ENCODE assay signal across 10 cellular contexts in the genomic region with DNA sequence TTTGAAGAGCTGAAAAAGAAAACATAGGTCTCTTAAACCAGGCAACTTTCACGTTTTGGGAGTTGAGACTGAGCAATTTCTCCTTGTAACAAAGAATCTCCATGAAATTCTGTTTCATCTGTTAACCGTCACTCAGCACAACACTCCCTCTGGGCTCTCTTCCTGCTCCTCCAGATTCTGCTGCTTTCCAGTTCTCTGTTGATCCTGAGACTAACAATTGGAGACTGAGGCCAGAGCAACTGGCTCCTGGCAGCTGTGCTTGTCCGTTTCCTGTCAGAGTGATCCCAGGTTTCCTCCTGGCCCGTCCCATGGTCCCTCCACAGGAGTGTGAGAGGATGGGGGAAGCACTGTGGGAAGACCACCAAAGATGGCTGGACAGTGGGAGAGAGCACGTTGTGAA. TPM values are rescaled to one million over a fixed set of nuclear protein-coding genes. Genes with fewer than 3 reads are reported as not detected.
DNase-seq lines count a peak whose midpoint lies in the region; ATAC-seq and TF ChIP-seq lines count a peak whose summit lies in the region.
"Had no signal": no experiment of that assay in that cellular context is flagged by ENCODE, and none has a peak within 500 bp of the region (broad histone marks: within the 10 kb centered on the region; RNA-seq: fewer than 3 reads in every experiment).

No MANE protein-coding gene starts in this region.

- peak; percentile 24 for ATAC-seq in left lung
- no peak for ATAC-seq in stimulated activated effector memory CD8-positive, alpha-beta T cell treated with anti-CD3 and anti-CD28 coated beads, Interleukin-12 subunit alpha, Interleukin-12 subunit beta, amount 100 ng/mL, for 72 hours
- no peak for ATAC-seq in HG03108 (IDR thresholded peaks at IDR 0.05; ENCODE audit: unreplicated experiment)
- ATAC-seq in HG03520 (IDR thresholded peaks at IDR 0.05; ENCODE audit: unreplicated experiment) = no peak

- peak overlapping the region; percentile 74 for H3K27ac Mint-ChIP-seq in stimulated activated effector memory CD8-positive, alpha-beta T cell treated with anti-CD3 and anti-CD28 coated beads, Interleukin-12 subunit alpha, Interleukin-12 subunit beta, amount 100 ng/mL, for 72 hours

- H3K36me3 Mint-ChIP-seq in stimulated activated effector memory CD8-positive, alpha-beta T cell treated with anti-CD3 and anti-CD28 coated beads, Interleukin-12 subunit alpha, Interleukin-12 subunit beta, amount 100 ng/mL, for 72 hours = peaks cover 100% of the 10 kb centered on the region

- intact Hi-C loops in breast epithelium (cut with DNase I; ENCODE audit: low total_unique reads) (no loop called here), left lung (cut with DNase I) (no loop called here)

- H3K9me3 ChIP-seq in breast epithelium (no peaks in the 10 kb centered on the region), left lung (no peaks in the 10 kb centered on the region)

- H3K27me3 ChIP-seq in breast epithelium = no peaks in the 10 kb centered on the region
- H3K27me3 ChIP-seq in left lung = no peaks in the 10 kb centered on the region

- peaks cover 13% of the 10 kb centered on the region for H3K4me1 Mint-ChIP-seq in stimulated activated effector memory CD8-positive, alpha-beta T cell treated with anti-CD3 and anti-CD28 coated beads, Interleukin-12 subunit alpha, Interleukin-12 subunit beta, amount 100 ng/mL, for 72 hours

- no peak for TF ChIP-seq POLR2A in breast epithelium (IDR thresholded peaks at IDR 0.05)

- H3K4me3 ChIP-seq in breast epithelium (no peak overlapping the region), left lung (no peak overlapping the region)

- peak overlapping the region; percentile 74 to 88 for H3K27ac ChIP-seq in breast epithelium
- H3K27ac ChIP-seq in left lung = peak overlapping the region in 1 of 2 donors; percentile 45

- DNase-seq in LHCN-M2 (ENCODE audit: low read depth) = peak; percentile 54
- no peak for DNase-seq in breast epithelium (ENCODE audit: low spot score in 2 of 2)
- DNase-seq in left lung = no peak
- no peak for DNase-seq in stimulated activated effector memory CD8-positive, alpha-beta T cell treated with anti-CD3 and anti-CD28 coated beads, Interleukin-12 subunit alpha, Interleukin-12 subunit beta, amount 100 ng/mL, for 72 hours (ENCODE audit: low spot score in 2 of 2)
- DNase-seq in DMS79 treated with DMSO at 0.1 percent for 48 hours (lab: John Stamatoyannopoulos, UW) = no peak
- DNase-seq in SK-N-DZ (ENCODE audit: low spot score) = no peak
- DNase-seq: activated CD4-positive, alpha-beta T cell treated with anti-CD3 and anti-CD28 coated beads, Interleukin-2, amount 50 U/mL, for 48 hours; NCI-H82 had no signal

- H3K36me3 ChIP-seq in breast epithelium = peaks cover 6% of the 10 kb centered on the region
- H3K36me3 ChIP-seq in left lung = peaks cover 0 to 81% of the 10 kb centered on the region in 2 donors

- H3K4me1 ChIP-seq in breast epithelium = peaks cover 10 to 21% of the 10 kb centered on the region in 2 donors
- peaks cover 13 to 44% of the 10 kb centered on the region in 2 donors for H3K4me1 ChIP-seq in left lung

- TF ChIP-seq CTCF in breast epithelium (IDR thresholded peaks at IDR 0.05) (no peak), left lung (IDR thresholded peaks at IDR 0.05) (no peak)

- no peaks in the 10 kb centered on the region for H3K9me3 Mint-ChIP-seq in stimulated activated effector memory CD8-positive, alpha-beta T cell treated with anti-CD3 and anti-CD28 coated beads, Interleukin-12 subunit alpha, Interleukin-12 subunit beta, amount 100 ng/mL, for 72 hours

- H3K4me3 Mint-ChIP-seq in stimulated activated effector memory CD8-positive, alpha-beta T cell treated with anti-CD3 and anti-CD28 coated beads, Interleukin-12 subunit alpha, Interleukin-12 subunit beta, amount 100 ng/mL, for 72 hours = no peak overlapping the region

RNA-seq across cellular contexts. Expression of a gene that starts 32.5 kb away (rescaled TPM):
- 193 and 208 TPM in 2 replicates for total RNA-seq in LHCN-M2 (2014; rRNA removed)
- polyA plus RNA-seq in LHCN-M2 (2012) = 94.2 TPM
- 100 to 1,000 TPM; 217 to 303 (median 253) TPM for total RNA-seq in breast epithelium
- total RNA-seq in left lung = 100 to 1,000 TPM; 156 to 175 TPM
- 403 and 436 TPM in 2 replicates for polyA plus RNA-seq in SK-N-DZ (2014; cell fraction: cytosol; rRNA removed)
- polyA plus RNA-seq in SK-N-DZ (2014; cell fraction: nucleus; rRNA removed) = 316 and 411 TPM in 2 replicates

RNA-seq across cellular contexts. Expression of a gene that starts 43.8 kb away (rescaled TPM):
- total RNA-seq in LHCN-M2 (2014; rRNA removed) (6.6 and 7.4 TPM in 2 replicates), breast epithelium (10 to 100 TPM in 1 of 3 donors, 1 to 10 TPM in 2; 3.7 to 11.1 (median 9.8) TPM), left lung (1 to 10 TPM; 5.3 to 6.6 TPM)
- 5.0 TPM for polyA plus RNA-seq in LHCN-M2 (2012)
- polyA plus RNA-seq in SK-N-DZ (2014; cell fraction: cytosol; rRNA removed) = 46.7 and 88.4 TPM in 2 replicates
- 37.9 and 43.1 TPM in 2 replicates for polyA plus RNA-seq in SK-N-DZ (2014; cell fraction: nucleus; rRNA removed)
